In the genomic region with DNA sequence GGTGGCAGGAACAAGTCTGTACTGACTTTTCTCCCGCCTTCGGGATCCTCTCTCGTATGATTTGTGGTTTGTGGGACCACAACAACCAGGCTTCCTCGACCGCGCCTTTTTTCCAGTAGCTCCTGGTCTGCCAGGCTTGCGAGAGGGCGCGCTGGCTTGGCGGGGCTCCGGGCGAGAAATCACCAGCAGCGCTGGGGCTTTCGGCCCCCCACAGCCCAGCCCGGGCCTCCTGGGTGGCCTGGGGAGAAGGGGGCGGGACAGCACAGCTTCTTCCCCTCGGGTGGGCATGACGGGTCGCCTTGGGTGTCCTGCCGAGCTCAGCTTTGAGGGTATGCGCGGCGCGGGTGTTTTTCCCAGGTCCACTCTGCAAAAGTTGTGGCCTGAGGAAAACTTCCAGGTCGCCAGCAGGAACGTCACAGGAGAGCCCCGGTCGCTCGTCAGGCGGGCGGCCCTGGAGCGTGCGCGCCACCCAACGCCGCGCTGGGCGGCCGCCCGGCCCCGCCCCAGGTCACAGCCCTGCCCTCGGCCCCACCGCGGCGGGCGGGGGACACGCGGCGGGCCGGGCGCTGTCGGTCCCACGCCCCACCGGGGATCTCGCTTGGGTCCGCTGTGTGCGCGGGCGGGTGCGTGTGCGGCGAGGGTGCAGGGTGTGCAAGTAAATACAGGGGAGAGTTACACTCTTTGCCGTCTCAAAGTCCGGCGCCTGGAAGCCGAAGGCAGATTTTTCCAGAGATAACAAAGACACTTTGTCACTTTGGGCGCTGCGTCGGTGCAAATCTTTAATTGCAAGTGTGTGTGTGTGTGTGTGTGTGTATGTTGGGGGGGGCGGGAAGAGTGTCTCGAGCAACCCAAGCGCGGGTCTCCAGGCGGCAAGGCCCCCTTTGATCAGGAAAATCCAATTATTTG, we compare ENCODE assay signal across 1 cellular context.
TF ChIP-seq lines count a peak whose summit lies in the region.

No MANE protein-coding gene starts in this region.

TF ChIP-seq in HepG2, 621 proteins besides CTCF, POLR2A, EP300 and RAD21 (continued from another document and continues in another):
- TF ChIP-seq, protein P1, sequence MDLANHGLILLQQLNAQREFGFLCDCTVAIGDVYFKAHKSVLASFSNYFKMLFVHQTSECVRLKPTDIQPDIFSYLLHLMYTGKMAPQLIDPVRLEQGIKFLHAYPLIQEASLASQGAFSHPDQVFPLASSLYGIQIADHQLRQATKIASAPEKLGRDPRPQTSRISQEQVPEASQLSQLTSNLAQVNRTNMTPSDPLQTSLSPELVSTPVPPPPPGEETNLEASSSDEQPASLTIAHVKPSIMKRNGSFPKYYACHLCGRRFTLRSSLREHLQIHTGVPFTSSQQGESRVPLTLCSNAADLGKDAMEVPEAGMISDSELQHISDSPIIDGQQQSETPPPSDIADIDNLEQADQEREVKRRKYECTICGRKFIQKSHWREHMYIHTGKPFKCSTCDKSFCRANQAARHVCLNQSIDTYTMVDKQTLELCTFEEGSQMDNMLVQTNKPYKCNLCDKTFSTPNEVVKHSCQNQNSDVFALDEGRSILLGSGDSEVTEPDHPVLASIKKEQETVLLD (CRISPR knock-in tag; IDR thresholded peaks at IDR 0.05; ENCODE audit: low read depth) = peak; percentile 97
- TF ChIP-seq, protein P2, sequence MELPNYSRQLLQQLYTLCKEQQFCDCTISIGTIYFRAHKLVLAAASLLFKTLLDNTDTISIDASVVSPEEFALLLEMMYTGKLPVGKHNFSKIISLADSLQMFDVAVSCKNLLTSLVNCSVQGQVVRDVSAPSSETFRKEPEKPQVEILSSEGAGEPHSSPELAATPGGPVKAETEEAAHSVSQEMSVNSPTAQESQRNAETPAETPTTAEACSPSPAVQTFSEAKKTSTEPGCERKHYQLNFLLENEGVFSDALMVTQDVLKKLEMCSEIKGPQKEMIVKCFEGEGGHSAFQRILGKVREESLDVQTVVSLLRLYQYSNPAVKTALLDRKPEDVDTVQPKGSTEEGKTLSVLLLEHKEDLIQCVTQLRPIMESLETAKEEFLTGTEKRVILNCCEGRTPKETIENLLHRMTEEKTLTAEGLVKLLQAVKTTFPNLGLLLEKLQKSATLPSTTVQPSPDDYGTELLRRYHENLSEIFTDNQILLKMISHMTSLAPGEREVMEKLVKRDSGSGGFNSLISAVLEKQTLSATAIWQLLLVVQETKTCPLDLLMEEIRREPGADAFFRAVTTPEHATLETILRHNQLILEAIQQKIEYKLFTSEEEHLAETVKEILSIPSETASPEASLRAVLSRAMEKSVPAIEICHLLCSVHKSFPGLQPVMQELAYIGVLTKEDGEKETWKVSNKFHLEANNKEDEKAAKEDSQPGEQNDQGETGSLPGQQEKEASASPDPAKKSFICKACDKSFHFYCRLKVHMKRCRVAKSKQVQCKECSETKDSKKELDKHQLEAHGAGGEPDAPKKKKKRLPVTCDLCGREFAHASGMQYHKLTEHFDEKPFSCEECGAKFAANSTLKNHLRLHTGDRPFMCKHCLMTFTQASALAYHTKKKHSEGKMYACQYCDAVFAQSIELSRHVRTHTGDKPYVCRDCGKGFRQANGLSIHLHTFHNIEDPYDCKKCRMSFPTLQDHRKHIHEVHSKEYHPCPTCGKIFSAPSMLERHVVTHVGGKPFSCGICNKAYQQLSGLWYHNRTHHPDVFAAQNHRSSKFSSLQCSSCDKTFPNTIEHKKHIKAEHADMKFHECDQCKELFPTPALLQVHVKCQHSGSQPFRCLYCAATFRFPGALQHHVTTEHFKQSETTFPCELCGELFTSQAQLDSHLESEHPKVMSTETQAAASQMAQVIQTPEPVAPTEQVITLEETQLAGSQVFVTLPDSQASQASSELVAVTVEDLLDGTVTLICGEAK (IDR thresholded peaks at IDR 0.05) = no peak
- TF ChIP-seq, protein P2 (CRISPR knock-in tag; IDR thresholded peaks at IDR 0.05) = no peak; the same call in 1 of the 2 replicates
- TF ChIP-seq ZNF350 (CRISPR knock-in tag; IDR thresholded peaks at IDR 0.05; ENCODE audit: borderline replicate concordance, low read depth) (peak; percentile 60), HNRNPK (IDR thresholded peaks at IDR 0.05; ENCODE audit: low read depth, low read length, poor library complexity, severe bottlenecking) (no peak), ZSCAN30 (CRISPR knock-in tag; IDR thresholded peaks at IDR 0.05) (no peak), ZFP1 (CRISPR knock-in tag; IDR thresholded peaks at IDR 0.05) (no peak), SSRP1 (CRISPR knock-in tag; IDR thresholded peaks at IDR 0.05) (no peak; the same call in 1 of the 2 replicates), ONECUT2 (CRISPR knock-in tag; IDR thresholded peaks at IDR 0.05) (no peak), ZNF775 (CRISPR knock-in tag; IDR thresholded peaks at IDR 0.05; ENCODE audit: borderline replicate concordance) (no peak), SNRNP70 (IDR thresholded peaks at IDR 0.05; ENCODE audit: low read depth, low read length) (no peak), RXRB (CRISPR knock-in tag; IDR thresholded peaks at IDR 0.05; ENCODE audit: borderline replicate concordance) (no peak), TGIF2 (CRISPR knock-in tag; IDR thresholded peaks at IDR 0.05) (no peak), PHF20 (CRISPR knock-in tag; IDR thresholded peaks at IDR 0.05) (no peak), ZSCAN21 (CRISPR knock-in tag; IDR thresholded peaks at IDR 0.05; ENCODE audit: borderline replicate concordance) (peak; percentile 85), HOXA5 (CRISPR knock-in tag; IDR thresholded peaks at IDR 0.05) (no peak; the same call in 1 of the 2 replicates), ZNF224 (CRISPR knock-in tag; IDR thresholded peaks at IDR 0.05) (peak; percentile 33), ZFAT (CRISPR knock-in tag; conservative IDR thresholded peaks at IDR 0.05) (peak; percentile 66; the same call in 1 of the 2 replicates), ZNF367 (CRISPR knock-in tag; IDR thresholded peaks at IDR 0.05; ENCODE audit: borderline replicate concordance) (no peak), MLLT10 (CRISPR knock-in tag; IDR thresholded peaks at IDR 0.05) (peak; percentile 73; the same call in 1 of the 2 replicates), RNF2 (conservative IDR thresholded peaks at IDR 0.05; ENCODE audit: low read depth) (no peak; the same call in 1 of the 2 replicates)
- TF ChIP-seq, protein P3, sequence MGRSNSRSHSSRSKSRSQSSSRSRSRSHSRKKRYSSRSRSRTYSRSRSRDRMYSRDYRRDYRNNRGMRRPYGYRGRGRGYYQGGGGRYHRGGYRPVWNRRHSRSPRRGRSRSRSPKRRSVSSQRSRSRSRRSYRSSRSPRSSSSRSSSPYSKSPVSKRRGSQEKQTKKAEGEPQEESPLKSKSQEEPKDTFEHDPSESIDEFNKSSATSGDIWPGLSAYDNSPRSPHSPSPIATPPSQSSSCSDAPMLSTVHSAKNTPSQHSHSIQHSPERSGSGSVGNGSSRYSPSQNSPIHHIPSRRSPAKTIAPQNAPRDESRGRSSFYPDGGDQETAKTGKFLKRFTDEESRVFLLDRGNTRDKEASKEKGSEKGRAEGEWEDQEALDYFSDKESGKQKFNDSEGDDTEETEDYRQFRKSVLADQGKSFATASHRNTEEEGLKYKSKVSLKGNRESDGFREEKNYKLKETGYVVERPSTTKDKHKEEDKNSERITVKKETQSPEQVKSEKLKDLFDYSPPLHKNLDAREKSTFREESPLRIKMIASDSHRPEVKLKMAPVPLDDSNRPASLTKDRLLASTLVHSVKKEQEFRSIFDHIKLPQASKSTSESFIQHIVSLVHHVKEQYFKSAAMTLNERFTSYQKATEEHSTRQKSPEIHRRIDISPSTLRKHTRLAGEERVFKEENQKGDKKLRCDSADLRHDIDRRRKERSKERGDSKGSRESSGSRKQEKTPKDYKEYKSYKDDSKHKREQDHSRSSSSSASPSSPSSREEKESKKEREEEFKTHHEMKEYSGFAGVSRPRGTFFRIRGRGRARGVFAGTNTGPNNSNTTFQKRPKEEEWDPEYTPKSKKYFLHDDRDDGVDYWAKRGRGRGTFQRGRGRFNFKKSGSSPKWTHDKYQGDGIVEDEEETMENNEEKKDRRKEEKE (IDR thresholded peaks at IDR 0.05) = no peak
- TF ChIP-seq, protein P4, sequence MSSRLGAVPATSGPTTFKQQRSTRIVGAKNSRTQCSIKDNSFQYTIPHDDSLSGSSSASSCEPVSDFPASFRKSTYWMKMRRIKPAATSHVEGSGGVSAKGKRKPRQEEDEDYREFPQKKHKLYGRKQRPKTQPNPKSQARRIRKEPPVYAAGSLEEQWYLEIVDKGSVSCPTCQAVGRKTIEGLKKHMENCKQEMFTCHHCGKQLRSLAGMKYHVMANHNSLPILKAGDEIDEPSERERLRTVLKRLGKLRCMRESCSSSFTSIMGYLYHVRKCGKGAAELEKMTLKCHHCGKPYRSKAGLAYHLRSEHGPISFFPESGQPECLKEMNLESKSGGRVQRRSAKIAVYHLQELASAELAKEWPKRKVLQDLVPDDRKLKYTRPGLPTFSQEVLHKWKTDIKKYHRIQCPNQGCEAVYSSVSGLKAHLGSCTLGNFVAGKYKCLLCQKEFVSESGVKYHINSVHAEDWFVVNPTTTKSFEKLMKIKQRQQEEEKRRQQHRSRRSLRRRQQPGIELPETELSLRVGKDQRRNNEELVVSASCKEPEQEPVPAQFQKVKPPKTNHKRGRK (CRISPR knock-in tag; IDR thresholded peaks at IDR 0.05) = no peak
- TF ChIP-seq, protein P5, sequence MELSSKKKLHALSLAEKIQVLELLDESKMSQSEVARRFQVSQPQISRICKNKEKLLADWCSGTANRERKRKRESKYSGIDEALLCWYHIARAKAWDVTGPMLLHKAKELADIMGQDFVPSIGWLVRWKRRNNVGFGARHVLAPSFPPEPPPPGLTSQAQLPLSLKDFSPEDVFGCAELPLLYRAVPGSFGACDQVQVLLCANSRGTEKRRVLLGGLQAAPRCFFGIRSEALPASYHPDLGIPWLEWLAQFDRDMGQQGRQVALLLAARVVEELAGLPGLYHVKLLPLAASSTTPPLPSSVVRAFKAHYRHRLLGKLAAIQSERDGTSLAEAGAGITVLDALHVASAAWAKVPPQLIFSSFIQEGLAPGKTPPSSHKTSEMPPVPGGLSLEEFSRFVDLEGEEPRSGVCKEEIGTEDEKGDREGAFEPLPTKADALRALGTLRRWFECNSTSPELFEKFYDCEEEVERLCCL (CRISPR knock-in tag; IDR thresholded peaks at IDR 0.05; ENCODE audit: borderline replicate concordance) = no peak
- TF ChIP-seq, protein P6, sequence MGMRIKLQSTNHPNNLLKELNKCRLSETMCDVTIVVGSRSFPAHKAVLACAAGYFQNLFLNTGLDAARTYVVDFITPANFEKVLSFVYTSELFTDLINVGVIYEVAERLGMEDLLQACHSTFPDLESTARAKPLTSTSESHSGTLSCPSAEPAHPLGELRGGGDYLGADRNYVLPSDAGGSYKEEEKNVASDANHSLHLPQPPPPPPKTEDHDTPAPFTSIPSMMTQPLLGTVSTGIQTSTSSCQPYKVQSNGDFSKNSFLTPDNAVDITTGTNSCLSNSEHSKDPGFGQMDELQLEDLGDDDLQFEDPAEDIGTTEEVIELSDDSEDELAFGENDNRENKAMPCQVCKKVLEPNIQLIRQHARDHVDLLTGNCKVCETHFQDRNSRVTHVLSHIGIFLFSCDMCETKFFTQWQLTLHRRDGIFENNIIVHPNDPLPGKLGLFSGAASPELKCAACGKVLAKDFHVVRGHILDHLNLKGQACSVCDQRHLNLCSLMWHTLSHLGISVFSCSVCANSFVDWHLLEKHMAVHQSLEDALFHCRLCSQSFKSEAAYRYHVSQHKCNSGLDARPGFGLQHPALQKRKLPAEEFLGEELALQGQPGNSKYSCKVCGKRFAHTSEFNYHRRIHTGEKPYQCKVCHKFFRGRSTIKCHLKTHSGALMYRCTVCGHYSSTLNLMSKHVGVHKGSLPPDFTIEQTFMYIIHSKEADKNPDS (CRISPR knock-in tag; IDR thresholded peaks at IDR 0.05) = peak; percentile 84; the same call in 1 of the 2 replicates
- TF ChIP-seq, protein P7, sequence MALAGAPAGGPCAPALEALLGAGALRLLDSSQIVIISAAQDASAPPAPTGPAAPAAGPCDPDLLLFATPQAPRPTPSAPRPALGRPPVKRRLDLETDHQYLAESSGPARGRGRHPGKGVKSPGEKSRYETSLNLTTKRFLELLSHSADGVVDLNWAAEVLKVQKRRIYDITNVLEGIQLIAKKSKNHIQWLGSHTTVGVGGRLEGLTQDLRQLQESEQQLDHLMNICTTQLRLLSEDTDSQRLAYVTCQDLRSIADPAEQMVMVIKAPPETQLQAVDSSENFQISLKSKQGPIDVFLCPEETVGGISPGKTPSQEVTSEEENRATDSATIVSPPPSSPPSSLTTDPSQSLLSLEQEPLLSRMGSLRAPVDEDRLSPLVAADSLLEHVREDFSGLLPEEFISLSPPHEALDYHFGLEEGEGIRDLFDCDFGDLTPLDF (CRISPR knock-in tag; IDR thresholded peaks at IDR 0.05) = no peak; the same call in 1 of the 2 replicates
- TF ChIP-seq, protein P8, sequence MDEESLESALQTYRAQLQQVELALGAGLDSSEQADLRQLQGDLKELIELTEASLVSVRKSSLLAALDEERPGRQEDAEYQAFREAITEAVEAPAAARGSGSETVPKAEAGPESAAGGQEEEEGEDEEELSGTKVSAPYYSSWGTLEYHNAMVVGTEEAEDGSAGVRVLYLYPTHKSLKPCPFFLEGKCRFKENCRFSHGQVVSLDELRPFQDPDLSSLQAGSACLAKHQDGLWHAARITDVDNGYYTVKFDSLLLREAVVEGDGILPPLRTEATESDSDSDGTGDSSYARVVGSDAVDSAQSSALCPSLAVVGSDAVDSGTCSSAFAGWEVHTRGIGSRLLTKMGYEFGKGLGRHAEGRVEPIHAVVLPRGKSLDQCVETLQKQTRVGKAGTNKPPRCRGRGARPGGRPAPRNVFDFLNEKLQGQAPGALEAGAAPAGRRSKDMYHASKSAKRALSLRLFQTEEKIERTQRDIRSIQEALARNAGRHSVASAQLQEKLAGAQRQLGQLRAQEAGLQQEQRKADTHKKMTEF (CRISPR knock-in tag; IDR thresholded peaks at IDR 0.05) = no peak
